Comparison of ENCODE assay signal across 9 cellular contexts in genomic region chr16:81996664-81997529, GRCh38. TPM values are rescaled to one million over a fixed set of nuclear protein-coding genes. Genes with fewer than 3 reads are reported as not detected.
DNase-seq lines count a peak whose midpoint lies in the region; ATAC-seq and TF ChIP-seq lines count a peak whose summit lies in the region.
"Had no signal": no experiment of that assay in that cellular context is flagged by ENCODE, and none has a peak within 500 bp of the region (broad histone marks: within the 10 kb centered on the region; RNA-seq: fewer than 3 reads in every experiment).

No MANE protein-coding gene starts in this region.

- 0 out of 2 replicates have a peak, but pooled peaks have one; percentile 32 for TF ChIP-seq CTCF in IMR-90 (conservative IDR thresholded peaks at IDR 0.05; ENCODE audit: low read depth, low read length)
- peak; percentile 15 for TF ChIP-seq CTCF in astrocyte of the spinal cord (IDR thresholded peaks at IDR 0.05; ENCODE audit: low read depth, low read length)
- peak in 1 of 4 donors; percentile 16 for TF ChIP-seq CTCF in right lobe of liver (IDR thresholded peaks at IDR 0.05)
- no peak for TF ChIP-seq CTCF in colonic mucosa (IDR thresholded peaks at IDR 0.05)

- dilution Hi-C loops in IMR-90 (cut with HindIII; ENCODE audit: low sequenced_read_pairs, unreplicated experiment): no loop called here

- 0 out of 2 replicates have a peak, but pooled peaks cover 3% of the 10 kb centered on the region for H4K20me1 ChIP-seq in IMR-90 (ENCODE audit: insufficient read depth, low read length)

- H3K4me1 ChIP-seq in IMR-90 (ENCODE audit: control insufficient read depth, insufficient read depth, low read length) (peaks cover 7% of the 10 kb centered on the region), right lobe of liver (no peaks in the 10 kb centered on the region), colonic mucosa (no peaks in the 10 kb centered on the region)

- TF ChIP-seq RAD21 in IMR-90 (IDR thresholded peaks at IDR 0.05; ENCODE audit: low read length): peak; percentile 15; the same call in 1 of the 2 replicates

- H3K79me1 ChIP-seq in IMR-90 (ENCODE audit: low read depth in 1 of 2, low read length in 2 of 2): no peaks in the 10 kb centered on the region

- TF ChIP-seq POLR2A in IMR-90 (IDR thresholded peaks at IDR 0.05; ENCODE audit: low read depth, low read length) (no peak), right lobe of liver (IDR thresholded peaks at IDR 0.05) (no peak), GM18505 (IDR thresholded peaks at IDR 0.05; ENCODE audit: borderline replicate concordance, extremely low read depth, insufficient read depth, insufficient read length) (no peak)

- CTCF ChIA-PET in IMR-90 (lab: Yijun Ruan, JAX): interaction anchor here (1.0 to 1.5 kb wide), 4 partner anchors 17 to 233 kb away, joined by 3 to 7 read pairs (median 4); no protein-coding TSS in a partner anchor

- DNase-seq in AG08395 (ENCODE audit: low spot score) (peak; percentile 83), IMR-90 (peak; percentile 57), astrocyte of the spinal cord (ENCODE audit: low read depth, low spot score) (peak; percentile 56), right lobe of liver (no peak), colonic mucosa (no peak), cerebellum (ENCODE audit: low spot score) (no peak)
- DNase-seq: activated CD4-positive, alpha-beta T cell treated with anti-CD3 and anti-CD28 coated beads, Interleukin-2, amount 10 ng/mL, durations not matched to agents 24 days and 14 days had no signal

- intact Hi-C loops in IMR-90 (cut with micrococcal nuclease) (no loop called here), right lobe of liver (cut with DNase I) (no loop called here), colonic mucosa (cut with DNase I) (no loop called here)

- no peaks in the 10 kb centered on the region; the same call in 1 of the 2 replicates for H3K9me1 ChIP-seq in IMR-90 (ENCODE audit: insufficient read depth, low read length)

- H4K5ac ChIP-seq in IMR-90 (ENCODE audit: low read depth, low read length): no peak overlapping the region

- H3K27ac ChIP-seq in IMR-90 (ENCODE audit: insufficient read depth, low read length) (no peak overlapping the region), right lobe of liver (no peak overlapping the region), colonic mucosa (no peak overlapping the region)

- no TSS peak for BruUV-seq in IMR-90 (replicated peaks; lab: Mats Ljungman, UMichigan)

- in situ Hi-C loops in IMR-90 (cut with MboI; ENCODE audit: low sequenced_read_pairs): no loop called here
- in situ Hi-C loops in astrocyte of the spinal cord (cut with HindIII; ENCODE audit: low sequenced_read_pairs): no loop called here

- H3K4me2 ChIP-seq in IMR-90 (ENCODE audit: low read depth, low read length): peak overlapping the region; percentile 17; the same call in 1 of the 2 replicates

- H3K23ac ChIP-seq in IMR-90 (ENCODE audit: low read depth, low read length): no peak overlapping the region

- no peak overlapping the region for H2BK5ac ChIP-seq in IMR-90 (ENCODE audit: low read depth, low read length, poor library complexity, severe bottlenecking)

- H2BK15ac ChIP-seq in IMR-90 (ENCODE audit: low read depth, low read length): peak overlapping the region; percentile 17; the same call in 2 of the 3 replicates

- ATAC-seq in IMR-90 (ENCODE audit: low read depth) (peak; percentile 45), right lobe of liver (peak; percentile 28 to 65 (median 52)), GM18505 (IDR thresholded peaks at IDR 0.05; ENCODE audit: unreplicated experiment) (no peak), HG02970 (IDR thresholded peaks at IDR 0.05; ENCODE audit: low FRiP score, unreplicated experiment) (no peak)

- peak overlapping the region; percentile 48; the same call in 1 of the 2 replicates for H3K18ac ChIP-seq in IMR-90 (ENCODE audit: low read depth, low read length)

- 0 out of 2 replicates have a peak overlapping the region, but pooled peaks have one; percentile 10 for H2BK20ac ChIP-seq in IMR-90 (ENCODE audit: low read depth, low read length)

- H3K9ac ChIP-seq in IMR-90 (ENCODE audit: low read depth, low read length) (no peak overlapping the region), colonic mucosa (ENCODE audit: low read depth in 2 of 2, low read length in 2 of 2) (no peak overlapping the region)

- H3K27me3 ChIP-seq in IMR-90 (ENCODE audit: control insufficient read depth, insufficient read depth, low read length) (no peaks in the 10 kb centered on the region), right lobe of liver (no peaks in the 10 kb centered on the region), colonic mucosa (no peaks in the 10 kb centered on the region)

- H3K4me3 ChIP-seq in IMR-90 (ENCODE audit: insufficient read depth, low read depth, low read length) (no peak overlapping the region), astrocyte of the spinal cord (ENCODE audit: low read depth, low read length) (no peak overlapping the region), right lobe of liver (no peak overlapping the region), colonic mucosa (no peak overlapping the region)

- H4K91ac ChIP-seq in IMR-90 (ENCODE audit: insufficient read depth, low read depth, low read length): no peak overlapping the region

- peak overlapping the region in 1 of 2 experiments; percentile 13; a peak in 2 of 4 replicates for H4K8ac ChIP-seq in IMR-90 (ENCODE audit: low read depth in 2 of 2, low read length in 2 of 2)

- no peak overlapping the region; the same call in 1 of the 2 replicates for H3K4ac ChIP-seq in IMR-90 (ENCODE audit: low read depth, low read length)

- H3K9me3 ChIP-seq in IMR-90 (ENCODE audit: control insufficient read depth, insufficient read depth, low read length): no peaks in the 10 kb centered on the region
- no peaks in the 10 kb centered on the region for H3K9me3 ChIP-seq in right lobe of liver
- no peaks in the 10 kb centered on the region for H3K9me3 ChIP-seq in colonic mucosa

- H2BK120ac ChIP-seq in IMR-90 (ENCODE audit: low read depth, low read length): peak overlapping the region; percentile 30; the same call in 1 of the 2 replicates

- peak overlapping the region; percentile 57 for H2AFZ ChIP-seq in IMR-90 (replicated peaks; ENCODE audit: low read length, poor library complexity)

- WGBS in IMR-90 (ENCODE audit: extremely low coverage in 2 of 2, insufficient read length in 1 of 2), 2 experiments: 80% methylated on average over 1 of the region's 11 CpGs; no CpG with 5 or more reads in 1 of the 2 experiments
- WGBS in right lobe of liver (ENCODE audit: insufficient coverage, low coverage, low lambda C conversion rate, missing lambda C conversion rate): 59% methylated on average over 8 of the region's 11 CpGs

- POLR2A ChIA-PET in IMR-90 (lab: Charles Lee; ENCODE audit: unreplicated experiment): no interaction called here

- H3K14ac ChIP-seq in IMR-90 (replicated peaks; ENCODE audit: low read depth, low read length): no peak overlapping the region

- no peak overlapping the region for H3K56ac ChIP-seq in IMR-90 (ENCODE audit: extremely low read depth, insufficient read depth, low read length)

- peak overlapping the region; percentile 44; the same call in 1 of the 2 replicates for H2AK5ac ChIP-seq in IMR-90 (ENCODE audit: low read depth, low read length)

- H3K36me3 ChIP-seq in IMR-90 (ENCODE audit: control insufficient read depth, insufficient read depth, low read length) (no peaks in the 10 kb centered on the region), right lobe of liver (peaks cover 0 to 14% (median 2%) of the 10 kb centered on the region in 4 donors), colonic mucosa (no peaks in the 10 kb centered on the region)

- H2AK9ac ChIP-seq in IMR-90 (replicated peaks; ENCODE audit: low read depth, low read length, poor library complexity): no peak overlapping the region

TF ChIP-seq in IMR-90, 13 proteins besides CTCF, POLR2A, EP300 and RAD21:
- 0 out of 2 replicates have a peak, but pooled peaks have one; percentile 17 for TF ChIP-seq SMC3 (IDR thresholded peaks at IDR 0.05; ENCODE audit: low read depth, low read length)
- no peak for TF ChIP-seq MAZ (IDR thresholded peaks at IDR 0.05; ENCODE audit: borderline replicate concordance, low read depth, low read length)

RNA-seq across cellular contexts. Expression of gene SDR42E1, which starts 14.4 kb away (rescaled TPM):
- total RNA-seq in IMR-90 (2012; rRNA removed) (0.28 and 0.72 TPM in 2 replicates), right lobe of liver (1 to 10 TPM; 3.4 to 5.9 (median 4.5) TPM), colonic mucosa (1 to 10 TPM; 8.5 to 9.1 TPM), cerebellum (0.82 TPM)
- polyA plus RNA-seq in IMR-90 (2012; rRNA removed): 0.32 and 0.44 TPM in 2 replicates
- 0.02 and 0.13 TPM in 2 replicates for polyA plus RNA-seq in IMR-90 (2012; cell fraction: cytosol; rRNA removed)
- 0.11 and 0.24 TPM in 2 replicates for polyA plus RNA-seq in IMR-90 (2012; cell fraction: nucleus; rRNA removed; ENCODE audit: low replicate concordance)

RNA-seq across cellular contexts. Expression of gene HSD17B2, which starts 38.2 kb away (rescaled TPM):
- total RNA-seq in IMR-90 (2012; rRNA removed) (0.18 and 0.28 TPM in 2 replicates), right lobe of liver (100 to 1,000 TPM in 1 of 6 experiments, 10 to 100 TPM in 5; 65.2 to 144 (median 84.7) TPM), colonic mucosa (10 to 100 TPM; 44.6 to 69.2 TPM), cerebellum (0.54 TPM)
- 0.12 TPM in 1 of 2 replicates, not detected in the other for polyA plus RNA-seq in IMR-90 (2012; rRNA removed)
- 0.08 and 0.13 TPM in 2 replicates for polyA plus RNA-seq in IMR-90 (2012; cell fraction: cytosol; rRNA removed)
- polyA plus RNA-seq in IMR-90 (2012; cell fraction: nucleus; rRNA removed; ENCODE audit: low replicate concordance): 0.09 and 0.11 TPM in 2 replicates
- total RNA-seq: activated CD4-positive, alpha-beta T cell treated with anti-CD3 and anti-CD28 coated beads, Interleukin-2, amount 10 ng/mL, durations not matched to agents 24 days and 14 days had no signal

Comparison
In these comparisons a context has a peak if more than half of its experiments do, and no peak if none do; other contexts are left out.
1. DNase-seq: peak in AG08395 (single experiment), IMR-90 (single experiment) and astrocyte of the spinal cord (single experiment); none in right lobe of liver (0 of 3), colonic mucosa (single experiment) and cerebellum (single experiment).
2. ATAC-seq: peak in IMR-90 (single experiment) and right lobe of liver (4 of 4); none in GM18505 (single experiment) and HG02970 (single experiment).
3. RNA of gene HSD17B2, which starts 38.2 kb away (total RNA-seq): 65.2 to 144 TPM in right lobe of liver and 44.6 to 69.2 TPM in colonic mucosa; 0.54 TPM in cerebellum (single experiment) and 0.18 to 0.28 TPM in IMR-90; every median in the first group is over 10 times any median in the second.